17 cellular contexts compared by ENCODE assay signal in the genomic region with DNA sequence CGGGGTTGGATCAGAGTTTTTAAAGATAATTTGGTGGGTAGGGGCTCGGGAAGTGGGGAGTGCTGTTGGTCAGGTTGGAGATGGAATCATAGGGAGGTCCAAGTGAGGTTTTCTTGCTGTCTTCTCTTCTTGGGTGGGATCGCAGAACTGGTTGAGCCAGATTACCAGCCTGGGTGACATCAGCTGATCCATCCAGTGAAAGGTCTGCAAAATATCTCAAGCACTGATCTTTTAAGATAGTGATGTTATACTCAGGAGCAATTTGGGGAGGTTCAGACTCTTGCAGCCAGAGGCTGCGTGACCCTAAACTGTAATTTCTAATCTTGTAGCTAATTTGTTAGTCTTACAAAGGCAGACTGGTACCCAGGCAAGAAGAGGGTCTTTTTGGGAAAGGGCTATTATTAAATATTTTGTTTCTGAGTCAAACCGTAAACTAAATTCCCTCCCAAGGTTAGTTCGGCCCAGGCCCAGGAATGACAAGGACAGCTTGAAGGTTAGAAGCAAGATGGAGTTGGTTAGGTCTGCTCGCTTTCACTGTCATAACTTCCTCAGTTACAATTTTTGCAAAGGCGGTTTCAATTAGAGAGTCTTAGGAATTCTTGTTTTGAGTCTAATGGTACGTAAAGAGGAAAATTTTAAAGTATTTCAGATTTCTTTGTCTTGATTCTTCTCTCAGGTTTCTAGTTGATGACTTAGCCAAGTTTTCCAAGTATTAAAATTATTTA. TPM values are rescaled to one million over a fixed set of nuclear protein-coding genes. Genes with fewer than 3 reads are reported as not detected.
DNase-seq lines count a peak whose midpoint lies in the region; ATAC-seq lines count a peak whose summit lies in the region.
"Had no signal": no experiment of that assay in that cellular context is flagged by ENCODE, and none has a peak within 500 bp of the region (broad histone marks: within the 10 kb centered on the region; RNA-seq: fewer than 3 reads in every experiment).

No MANE protein-coding gene starts in this region.

- peak overlapping the region; percentile 19 for H3K27ac Mint-ChIP-seq in activated naive CD8-positive, alpha-beta T cell treated with anti-CD3 and anti-CD28 coated beads for 36 hours
- H3K27ac Mint-ChIP-seq in activated naive CD8-positive, alpha-beta T cell treated with anti-CD3 and anti-CD28 coated beads, Interleukin-2, amount 50 U/mL, for 24 hours = no peak overlapping the region
- H3K27ac Mint-ChIP-seq in T-helper 17 cell = no peak overlapping the region
- H3K27ac Mint-ChIP-seq: HFFc6 had no signal

- H3K4me1 Mint-ChIP-seq in activated naive CD8-positive, alpha-beta T cell treated with anti-CD3 and anti-CD28 coated beads for 36 hours = peaks cover 32% of the 10 kb centered on the region
- peaks cover 16% of the 10 kb centered on the region for H3K4me1 Mint-ChIP-seq in activated naive CD8-positive, alpha-beta T cell treated with anti-CD3 and anti-CD28 coated beads, Interleukin-2, amount 50 U/mL, for 24 hours
- peaks cover 24% of the 10 kb centered on the region for H3K4me1 Mint-ChIP-seq in T-helper 17 cell

- no peaks in the 10 kb centered on the region for H3K9me3 ChIP-seq in T-helper 17 cell (ENCODE audit: control insufficient read depth, low read length, poor library complexity, severe bottlenecking)
- H3K9me3 ChIP-seq: A549 had no signal

- H3K27me3 Mint-ChIP-seq in activated naive CD8-positive, alpha-beta T cell treated with anti-CD3 and anti-CD28 coated beads for 36 hours = no peaks in the 10 kb centered on the region
- H3K27me3 Mint-ChIP-seq in activated naive CD8-positive, alpha-beta T cell treated with anti-CD3 and anti-CD28 coated beads, Interleukin-2, amount 50 U/mL, for 24 hours = no peaks in the 10 kb centered on the region
- H3K27me3 Mint-ChIP-seq in T-helper 17 cell = no peaks in the 10 kb centered on the region

- peaks cover 27% of the 10 kb centered on the region for H3K36me3 Mint-ChIP-seq in activated naive CD8-positive, alpha-beta T cell treated with anti-CD3 and anti-CD28 coated beads for 36 hours
- peaks cover 33% of the 10 kb centered on the region for H3K36me3 Mint-ChIP-seq in activated naive CD8-positive, alpha-beta T cell treated with anti-CD3 and anti-CD28 coated beads, Interleukin-2, amount 50 U/mL, for 24 hours (ENCODE audit: low read depth)
- H3K36me3 Mint-ChIP-seq in T-helper 17 cell (ENCODE audit: low read depth) = peaks cover 2% of the 10 kb centered on the region

- ATAC-seq in activated naive CD8-positive, alpha-beta T cell treated with anti-CD3 and anti-CD28 coated beads, Interleukin-2, amount 50 U/mL, for 24 hours = no peak
- no peak for ATAC-seq in T-helper 17 cell
- ATAC-seq: A549 had no signal

- no peak for DNase-seq in activated naive CD8-positive, alpha-beta T cell treated with anti-CD3 and anti-CD28 coated beads for 36 hours
- no peak for DNase-seq in activated naive CD8-positive, alpha-beta T cell treated with anti-CD3 and anti-CD28 coated beads, Interleukin-2, amount 50 U/mL, for 24 hours
- DNase-seq in T-helper 17 cell (no peak), islet precursor cell (peak; percentile 88), KG1 (lab: John Stamatoyannopoulos, UW) (no peak), NCI-H526 (lab: John Stamatoyannopoulos, UW) (no peak), NCI-H128 (lab: John Stamatoyannopoulos, UW; ENCODE audit: unreplicated experiment) (no peak)
- no peak for DNase-seq in activated CD4-positive, CD25-positive, alpha-beta regulatory T cell (lab: John Stamatoyannopoulos, UW)
- DNase-seq: DMS79, HFFc6, Karpas-422, NCI-H1105 treated with DMSO at 0.1 percent for 48 hours, NCI-H1930, NCI-H2171 treated with DMSO at 0.1 percent for 48 hours, NCI-H510A, SIG-M5 had no signal

- no peak overlapping the region for H3K4me3 Mint-ChIP-seq in activated naive CD8-positive, alpha-beta T cell treated with anti-CD3 and anti-CD28 coated beads for 36 hours
- no peak overlapping the region for H3K4me3 Mint-ChIP-seq in activated naive CD8-positive, alpha-beta T cell treated with anti-CD3 and anti-CD28 coated beads, Interleukin-2, amount 50 U/mL, for 24 hours
- H3K4me3 Mint-ChIP-seq in T-helper 17 cell = peak overlapping the region; percentile 59
- H3K4me3 Mint-ChIP-seq: HFFc6 had no signal

- no peaks in the 10 kb centered on the region for H3K9me3 Mint-ChIP-seq in activated naive CD8-positive, alpha-beta T cell treated with anti-CD3 and anti-CD28 coated beads for 36 hours
- no peaks in the 10 kb centered on the region for H3K9me3 Mint-ChIP-seq in activated naive CD8-positive, alpha-beta T cell treated with anti-CD3 and anti-CD28 coated beads, Interleukin-2, amount 50 U/mL, for 24 hours
- H3K9me3 Mint-ChIP-seq: HFFc6 had no signal

RNA-seq across cellular contexts. Expression of gene SCAF8, which starts 53.1 kb away (rescaled TPM):
- 10 to 100 TPM; 39.8 to 43.8 TPM for total RNA-seq in activated naive CD8-positive, alpha-beta T cell treated with anti-CD3 and anti-CD28 coated beads for 36 hours
- total RNA-seq in T-helper 17 cell = 10 to 100 TPM; 55.0 to 62.1 TPM
